Comparison of ENCODE assay signal across 14 cellular contexts in genomic region chr5:100469780-100470179, GRCh38.
DNase-seq lines count a peak whose midpoint lies in the region; ATAC-seq and TF ChIP-seq lines count a peak whose summit lies in the region.
"Had no signal": no experiment of that assay in that cellular context is flagged by ENCODE, and none has a peak within 500 bp of the region (broad histone marks: within the 10 kb centered on the region; RNA-seq: fewer than 3 reads in every experiment).

No MANE protein-coding gene starts in this region.

- no peak overlapping the region for H3K4me3 Mint-ChIP-seq in glutamatergic neuron (ENCODE audit: unreplicated experiment)
- H3K4me3 Mint-ChIP-seq: CD8-positive, alpha-beta T cell; mesothelial cell of epicardium had no signal

- no peak overlapping the region for H3K27ac Mint-ChIP-seq in glutamatergic neuron (ENCODE audit: unreplicated experiment)
- H3K27ac Mint-ChIP-seq: CD8-positive, alpha-beta T cell; mesothelial cell of epicardium had no signal

- H3K4me1 Mint-ChIP-seq in glutamatergic neuron (ENCODE audit: low read depth, unreplicated experiment) = no peaks in the 10 kb centered on the region
- H3K4me1 Mint-ChIP-seq: mesothelial cell of epicardium had no signal

- no peak for TF ChIP-seq CTCF in glutamatergic neuron (IDR thresholded peaks at IDR 0.05; ENCODE audit: partially characterized antibody, unreplicated experiment)

- no peaks in the 10 kb centered on the region for H3K9me3 Mint-ChIP-seq in glutamatergic neuron (ENCODE audit: unreplicated experiment)
- H3K9me3 Mint-ChIP-seq: CD8-positive, alpha-beta T cell had no signal

- H3K27me3 Mint-ChIP-seq in glutamatergic neuron (ENCODE audit: unreplicated experiment) = no peaks in the 10 kb centered on the region

- H3K36me3 Mint-ChIP-seq in glutamatergic neuron (ENCODE audit: unreplicated experiment) = no peaks in the 10 kb centered on the region
- H3K36me3 Mint-ChIP-seq: CD8-positive, alpha-beta T cell; mesothelial cell of epicardium had no signal

- ATAC-seq in GM18861 (IDR thresholded peaks at IDR 0.05; ENCODE audit: unreplicated experiment) = peak; percentile 98
- ATAC-seq in GM21528 (IDR thresholded peaks at IDR 0.05; ENCODE audit: low FRiP score, unreplicated experiment) = peak; percentile 93
- peak; percentile 95 for ATAC-seq in HG03066 (IDR thresholded peaks at IDR 0.05; ENCODE audit: low read depth, unreplicated experiment)
- ATAC-seq in HG03045 (IDR thresholded peaks at IDR 0.05; ENCODE audit: unreplicated experiment) = no peak
- ATAC-seq: CD8-positive, alpha-beta T cell had no signal

- DNase-seq in NOMO-1 treated with dmso at 0.1 percent for 144 hours (lab: John Stamatoyannopoulos, UW; ENCODE audit: unreplicated experiment) (peak; percentile 82), glutamatergic neuron (no peak), dedifferentiated amniotic fluid mesenchymal stem cell (ENCODE audit: extremely low spot score) (no peak)
- DNase-seq in activated CD4-positive, alpha-beta T cell treated with anti-CD3 and anti-CD28 coated beads for 48 hours = no peak
- DNase-seq: activated T-cell treated with anti-CD3 and anti-CD28 coated beads, Interleukin-2, amount 50 U/mL, for 48 hours; CD8-positive, alpha-beta T cell; SHP77; stimulated activated CD4-positive, alpha-beta T cell treated with anti-CD3 and anti-CD28 coated beads, Interleukin-4, amount 100 ng/mL, for 4 hours; substantia nigra had no signal
